In the genomic region with DNA sequence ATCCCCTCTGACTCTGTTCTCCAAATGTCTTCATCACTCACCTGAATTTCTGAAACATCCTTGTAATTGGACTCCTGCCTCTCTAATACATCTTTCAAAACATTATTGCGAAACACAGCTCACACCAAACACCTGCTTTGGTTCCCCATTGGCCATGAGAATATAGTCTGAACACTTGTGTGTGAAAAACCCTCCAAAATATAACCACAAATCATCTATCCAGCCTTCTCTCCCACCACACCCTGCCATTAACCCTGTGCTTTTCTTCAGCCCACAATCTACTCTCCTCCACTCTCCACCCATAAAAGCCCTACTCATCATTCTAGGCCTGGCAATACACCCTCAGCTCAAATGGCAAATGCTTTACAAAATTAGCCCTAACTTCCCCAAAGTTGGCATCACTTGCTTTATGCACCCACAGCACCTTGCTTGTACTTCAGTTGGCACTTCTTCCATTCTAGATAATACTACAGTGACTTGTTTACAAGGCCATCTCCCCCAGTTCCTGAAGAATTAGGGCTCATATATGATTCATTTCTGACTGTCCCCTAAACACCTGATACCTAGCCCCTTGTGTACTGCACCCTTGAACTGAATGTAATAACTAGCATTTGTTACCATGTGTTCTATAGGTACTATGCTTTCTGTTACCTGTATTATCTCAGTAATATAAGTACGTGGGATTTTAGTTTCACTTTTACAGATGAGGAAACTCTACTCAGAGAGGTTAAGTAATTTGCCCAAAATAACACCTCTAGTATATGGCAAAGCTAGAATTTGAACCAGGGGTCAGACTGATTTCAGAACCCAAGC, we compare ENCODE assay signal across 8 cellular contexts. TPM values are rescaled to one million over a fixed set of nuclear protein-coding genes. Genes with fewer than 3 reads are reported as not detected.
DNase-seq lines count a peak whose midpoint lies in the region; ATAC-seq, FAIRE-seq and TF ChIP-seq lines count a peak whose summit lies in the region.
"Not testable (repeated sequence)": the region's sequence is repeated elsewhere in the genome, so short reads cannot be mapped to it uniquely, and the experiment has no call there.

No MANE protein-coding gene starts in this region.

- H3K27me3 Mint-ChIP-seq in activated T-helper 2 cell treated with anti-CD3 and anti-CD28 coated beads, Interferon-gamma antibody, Interleukin-2, Interleukin-4, amounts not matched to agents 10 μg/mL and 5 μg/mL and 100 μg/mL, durations not matched to agents 14 hours and 24 hours and 36 hours (ENCODE audit: low read depth), result not testable (repeated sequence)

- H3K79me2 ChIP-seq in OCI-LY3 (ENCODE audit: low read length), result not testable (repeated sequence)

- not testable (repeated sequence) for H4K20me1 ChIP-seq in OCI-LY3 (ENCODE audit: insufficient read depth, low read length)

- H3K36me3 Mint-ChIP-seq in activated T-helper 2 cell treated with anti-CD3 and anti-CD28 coated beads, Interferon-gamma antibody, Interleukin-2, Interleukin-4, amounts not matched to agents 10 μg/mL and 5 μg/mL and 100 μg/mL, durations not matched to agents 14 hours and 24 hours and 36 hours (ENCODE audit: low read depth), result not testable (repeated sequence)

- not testable (repeated sequence) for H3K9me3 ChIP-seq in OCI-LY3 (ENCODE audit: insufficient read depth, low read length)

- peaks cover 33% of the 10 kb centered on the region for H3K4me1 Mint-ChIP-seq in activated T-helper 2 cell treated with anti-CD3 and anti-CD28 coated beads, Interferon-gamma antibody, Interleukin-2, Interleukin-4, amounts not matched to agents 10 μg/mL and 5 μg/mL and 100 μg/mL, durations not matched to agents 14 hours and 24 hours and 36 hours (ENCODE audit: low read depth)

- peak; percentile 100 for FAIRE-seq in HTR-8/SVneo (lab: Jason Lieb, UNC)

- H3K27ac Mint-ChIP-seq in activated T-helper 2 cell treated with anti-CD3 and anti-CD28 coated beads, Interferon-gamma antibody, Interleukin-2, Interleukin-4, amounts not matched to agents 10 μg/mL and 5 μg/mL and 100 μg/mL, durations not matched to agents 14 hours and 24 hours and 36 hours, result peak overlapping the region; percentile 5

- not testable (repeated sequence) for H3K27ac ChIP-seq in OCI-LY3 (ENCODE audit: low read length)

- H3K4me3 ChIP-seq in OCI-LY3 (ENCODE audit: low read length), result not testable (repeated sequence)

- peaks cover 30% of the 10 kb centered on the region for H3K4me1 ChIP-seq in OCI-LY3 (ENCODE audit: low read length)

- intact Hi-C loops in activated T-helper 2 cell treated with anti-CD3 and anti-CD28 coated beads, Interferon-gamma antibody, Interleukin-2, Interleukin-4, amounts not matched to agents 10 μg/mL and 5 μg/mL and 100 μg/mL, durations not matched to agents 14 hours and 24 hours and 36 hours (cut with micrococcal nuclease), result loop anchor here (10.0 kb wide), 1 partner anchor 395 kb away; no protein-coding TSS in a partner anchor
- intact Hi-C loops in left ventricle myocardium superior (cut with micrococcal nuclease), result not testable (repeated sequence)

- H3K9me3 Mint-ChIP-seq in activated T-helper 2 cell treated with anti-CD3 and anti-CD28 coated beads, Interferon-gamma antibody, Interleukin-2, Interleukin-4, amounts not matched to agents 10 μg/mL and 5 μg/mL and 100 μg/mL, durations not matched to agents 14 hours and 24 hours and 36 hours, result not testable (repeated sequence)

- not testable (repeated sequence) for H2AFZ ChIP-seq in OCI-LY3 (ENCODE audit: low read depth, low read length)

- ATAC-seq in GM19455 (IDR thresholded peaks at IDR 0.05; ENCODE audit: unreplicated experiment), result peak; percentile 39
- peak; percentile 56 for ATAC-seq in HG02884 (IDR thresholded peaks at IDR 0.05; ENCODE audit: unreplicated experiment)
- ATAC-seq in left ventricle myocardium superior, result peak; percentile 25
- ATAC-seq in stimulated activated naive CD8-positive, alpha-beta T cell treated with anti-CD3 and anti-CD28 coated beads, Interleukin-15, Interleukin-2, amounts not matched to agents 100 U/mL and 50 U/mL, for 24 hours, result peak; percentile 90

- H3K4me2 ChIP-seq in OCI-LY3 (ENCODE audit: low read length), result peak overlapping the region; percentile 42

- not testable (repeated sequence) for H3K27me3 ChIP-seq in OCI-LY3 (ENCODE audit: low read depth, low read length)

- TF ChIP-seq CTCF in OCI-LY3 (IDR thresholded peaks at IDR 0.05; ENCODE audit: low read depth, low read length), result not testable (repeated sequence)

- H3K36me3 ChIP-seq in OCI-LY3 (replicated peaks; ENCODE audit: low read depth, low read length), result not testable (repeated sequence)

- not testable (repeated sequence) for H3K9ac ChIP-seq in OCI-LY3 (ENCODE audit: low read length)

- H3K4me3 Mint-ChIP-seq in activated T-helper 2 cell treated with anti-CD3 and anti-CD28 coated beads, Interferon-gamma antibody, Interleukin-2, Interleukin-4, amounts not matched to agents 10 μg/mL and 5 μg/mL and 100 μg/mL, durations not matched to agents 14 hours and 24 hours and 36 hours (ENCODE audit: low read depth), result peak overlapping the region; percentile 14

- peak; percentile 87 for DNase-seq in DMS79 (lab: John Stamatoyannopoulos, UW)
- DNase-seq in HTR-8/SVneo (ENCODE audit: insufficient read length, low spot score); activated T-helper 2 cell treated with anti-CD3 and anti-CD28 coated beads, Interferon-gamma antibody, Interleukin-2, Interleukin-4, amounts not matched to agents 10 μg/mL and 5 μg/mL and 100 μg/mL, durations not matched to agents 14 hours and 24 hours and 36 hours (ENCODE audit: low spot score); left ventricle myocardium superior; stimulated activated naive CD8-positive, alpha-beta T cell treated with anti-CD3 and anti-CD28 coated beads, Interleukin-15, Interleukin-2, amounts not matched to agents 100 U/mL and 50 U/mL, for 24 hours: not testable (repeated sequence)

RNA-seq across cellular contexts. Expression of gene SYNE2, which starts 17.3 kb away (rescaled TPM):
- total RNA-seq in activated T-helper 2 cell treated with anti-CD3 and anti-CD28 coated beads, Interferon-gamma antibody, Interleukin-2, Interleukin-4, amounts not matched to agents 10 μg/mL and 5 μg/mL and 100 μg/mL, durations not matched to agents 14 hours and 24 hours and 36 hours, result 15.2 and 16.1 TPM in 2 replicates
- total RNA-seq in left ventricle myocardium superior, result 259 TPM

Comparison
In these comparisons a context has a peak if more than half of its experiments do, and no peak if none do; other contexts are left out.
1. ATAC-seq: peak in every context shown above with its lines; median percentile 90 in stimulated activated naive CD8-positive, alpha-beta T cell treated with anti-CD3 and anti-CD28 coated beads, Interleukin-15, Interleukin-2, amounts not matched to agents 100 U/mL and 50 U/mL, for 24 hours; 56 in HG02884; 39 in GM19455; 25 in left ventricle myocardium superior.
2. RNA of gene SYNE2, which starts 17.3 kb away (total RNA-seq): 259 TPM in left ventricle myocardium superior (single experiment); 15.2 to 16.1 TPM in activated T-helper 2 cell treated with anti-CD3 and anti-CD28 coated beads, Interferon-gamma antibody, Interleukin-2, Interleukin-4, amounts not matched to agents 10 μg/mL and 5 μg/mL and 100 μg/mL, durations not matched to agents 14 hours and 24 hours and 36 hours; every median in the first group is over 10 times any median in the second.